In genomic region chr17:19162375-19163216, GRCh38 we compare ENCODE assay signal across 10 cellular contexts. TPM values are rescaled to one million over a fixed set of nuclear protein-coding genes. Genes with fewer than 3 reads are reported as not detected.
A peak's percentile ranks its signal among the peaks of the same experiment; 100 is the strongest.
DNase-seq lines count a peak whose midpoint lies in the region; ATAC-seq, FAIRE-seq and TF ChIP-seq lines count a peak whose summit lies in the region.
"Not testable (repeated sequence)": the region's sequence is repeated elsewhere in the genome, so short reads cannot be mapped to it uniquely, and the experiment has no call there.
"Had no signal": no experiment of that assay in that cellular context is flagged by ENCODE, and none has a peak within 500 bp of the region (broad histone marks: within the 10 kb centered on the region; RNA-seq: fewer than 3 reads in every experiment).

No MANE protein-coding gene starts in this region.

- H3K27ac ChIP-seq in lung (ENCODE audit: low read depth in 1 of 2, low read length in 1 of 2); pancreas; thoracic aorta: not testable (repeated sequence)

- not testable (repeated sequence) for H3K36me3 Mint-ChIP-seq in T-cell; activated T-cell treated with anti-CD3 and anti-CD28 coated beads, Interleukin-2, amount 50 U/mL, for 4 hours (ENCODE audit: insufficient read depth); central memory CD8-positive, alpha-beta T cell (ENCODE audit: insufficient read depth)

- H3K36me3 ChIP-seq in lung (ENCODE audit: control insufficient read depth in 2 of 2, insufficient read depth in 2 of 2, low read length in 2 of 2); pancreas; thoracic aorta: not testable (repeated sequence)

- not testable (repeated sequence) for H3K4me1 Mint-ChIP-seq in T-cell; activated T-cell treated with anti-CD3 and anti-CD28 coated beads, Interleukin-2, amount 50 U/mL, for 4 hours (ENCODE audit: low read depth); central memory CD8-positive, alpha-beta T cell

- intact Hi-C loops in left cardiac atrium (cut with DNase I); pancreas (cut with DNase I): not testable (repeated sequence)

- not testable (repeated sequence) for TF ChIP-seq CTCF in lung (IDR thresholded peaks at IDR 0.05; ENCODE audit: control extremely low read depth, extremely low read depth); pancreas (IDR thresholded peaks at IDR 0.05); thoracic aorta (IDR thresholded peaks at IDR 0.05)

- not testable (repeated sequence) for H3K4me3 Mint-ChIP-seq in T-cell; activated T-cell treated with anti-CD3 and anti-CD28 coated beads, Interleukin-2, amount 50 U/mL, for 4 hours; central memory CD8-positive, alpha-beta T cell

- not testable (repeated sequence) for H3K9me3 ChIP-seq in lung (ENCODE audit: control insufficient read depth in 2 of 2, insufficient read depth in 1 of 2, low read length in 1 of 2); pancreas; thoracic aorta

- H3K4me3 ChIP-seq in lung, pancreas, thoracic aorta: not testable (repeated sequence)

- H3K27me3 Mint-ChIP-seq in T-cell; activated T-cell treated with anti-CD3 and anti-CD28 coated beads, Interleukin-2, amount 50 U/mL, for 4 hours (ENCODE audit: low read depth); central memory CD8-positive, alpha-beta T cell: not testable (repeated sequence)

- ATAC-seq in GM19395 (IDR thresholded peaks at IDR 0.05; ENCODE audit: unreplicated experiment): peak; percentile 39
- ATAC-seq in T-cell (replicated peaks in 1 of 4): peak; percentile 22 to 27 (median 24)
- ATAC-seq in activated T-cell treated with anti-CD3 and anti-CD28 coated beads, Interleukin-2, amount 50 U/mL, for 4 hours: peak; percentile 41 to 48
- ATAC-seq in central memory CD8-positive, alpha-beta T cell (replicated peaks; ENCODE audit: extremely low read depth, poor library complexity, severe bottlenecking): peak; percentile 12
- ATAC-seq in left cardiac atrium: peak; percentile 92 to 93
- peak; percentile 82 for ATAC-seq in lung (ENCODE audit: insufficient read depth, low FRiP score)
- peak; percentile 87 to 91 (median 88) for ATAC-seq in pancreas
- ATAC-seq in thoracic aorta (ENCODE audit: insufficient number of reproducible peaks, low FRiP score, low read depth): peak; percentile 38

- CTCF ChIA-PET in T-cell (lab: Charles Lee): not testable (repeated sequence)

- POLR2A ChIA-PET in T-cell (lab: Charles Lee): not testable (repeated sequence)

- H3K9me3 Mint-ChIP-seq in T-cell; activated T-cell treated with anti-CD3 and anti-CD28 coated beads, Interleukin-2, amount 50 U/mL, for 4 hours; central memory CD8-positive, alpha-beta T cell: not testable (repeated sequence)

- not testable (repeated sequence) for DNase-seq in T-cell; activated T-cell treated with anti-CD3 and anti-CD28 coated beads, Interleukin-2, amount 50 U/mL, for 4 hours; central memory CD8-positive, alpha-beta T cell (ENCODE audit: low spot score in 2 of 2); left cardiac atrium; lung (ENCODE audit: low spot score); pancreas; thoracic aorta (ENCODE audit: low spot score)

- not testable (repeated sequence) for H3K4me1 ChIP-seq in lung (ENCODE audit: control insufficient read depth in 2 of 2, insufficient read depth in 2 of 2, low read length in 2 of 2); pancreas; thoracic aorta (ENCODE audit: control insufficient read depth in 1 of 2, low read depth in 2 of 2)

- H3K27ac Mint-ChIP-seq in T-cell; central memory CD8-positive, alpha-beta T cell (ENCODE audit: low read depth): not testable (repeated sequence)

- WGBS in lung, 2 donors: no CpG with 5 or more reads among the region's 71 CpGs
- no CpG with 5 or more reads among the region's 71 CpGs for WGBS in pancreas, 2 donors

- H3K27me3 ChIP-seq in lung (ENCODE audit: control insufficient read depth, insufficient read depth); pancreas; thoracic aorta (replicated peaks; ENCODE audit: insufficient read depth): not testable (repeated sequence)

- not testable (repeated sequence) for FAIRE-seq in pancreas (lab: Jason Lieb, UNC)

RNA-seq across cellular contexts. Expression of gene GRAPL, which starts 35.2 kb away (rescaled TPM):
- 100 to 1,000 TPM in 1 of 5 donors, 10 to 100 TPM in 4; 28.0 to 106 (median 85.5) TPM for total RNA-seq in T-cell
- 1 to 10 TPM; 1.4 to 2.5 (median 2.0) TPM for total RNA-seq in activated T-cell treated with anti-CD3 and anti-CD28 coated beads, Interleukin-2, amount 50 U/mL, for 4 hours
- total RNA-seq in left cardiac atrium: 1 to 10 TPM; 1.0 to 2.8 TPM
- 1 to 10 TPM; 3.9 to 8.1 TPM for total RNA-seq in lung
- 1 to 10 TPM; 4.3 to 6.1 TPM for polyA plus RNA-seq in lung
- total RNA-seq in pancreas: under 1 TPM in 4 of 6 donors, not detected in 2; 0.19 to 1.00 (median 0.54) TPM
- polyA plus RNA-seq in pancreas: 1 to 10 TPM in 1 of 2 donors, under 1 TPM in 1; 0.87 to 2.5 TPM
- 1 to 10 TPM in 1 of 2 donors, under 1 TPM in 1; 0.54 to 3.0 TPM for total RNA-seq in thoracic aorta
- total RNA-seq: H1, RPMI7951 had no signal

Comparison
In these comparisons a context has a peak if more than half of its experiments do, and no peak if none do; other contexts are left out.
1. ATAC-seq: peak in every context shown above with its lines; median percentile 92 in left cardiac atrium; 88 in pancreas; 82 in lung; 44 in activated T-cell treated with anti-CD3 and anti-CD28 coated beads, Interleukin-2, amount 50 U/mL, for 4 hours; 39 in GM19395; 38 in thoracic aorta; 24 in T-cell; 12 in central memory CD8-positive, alpha-beta T cell.